In the genomic region with DNA sequence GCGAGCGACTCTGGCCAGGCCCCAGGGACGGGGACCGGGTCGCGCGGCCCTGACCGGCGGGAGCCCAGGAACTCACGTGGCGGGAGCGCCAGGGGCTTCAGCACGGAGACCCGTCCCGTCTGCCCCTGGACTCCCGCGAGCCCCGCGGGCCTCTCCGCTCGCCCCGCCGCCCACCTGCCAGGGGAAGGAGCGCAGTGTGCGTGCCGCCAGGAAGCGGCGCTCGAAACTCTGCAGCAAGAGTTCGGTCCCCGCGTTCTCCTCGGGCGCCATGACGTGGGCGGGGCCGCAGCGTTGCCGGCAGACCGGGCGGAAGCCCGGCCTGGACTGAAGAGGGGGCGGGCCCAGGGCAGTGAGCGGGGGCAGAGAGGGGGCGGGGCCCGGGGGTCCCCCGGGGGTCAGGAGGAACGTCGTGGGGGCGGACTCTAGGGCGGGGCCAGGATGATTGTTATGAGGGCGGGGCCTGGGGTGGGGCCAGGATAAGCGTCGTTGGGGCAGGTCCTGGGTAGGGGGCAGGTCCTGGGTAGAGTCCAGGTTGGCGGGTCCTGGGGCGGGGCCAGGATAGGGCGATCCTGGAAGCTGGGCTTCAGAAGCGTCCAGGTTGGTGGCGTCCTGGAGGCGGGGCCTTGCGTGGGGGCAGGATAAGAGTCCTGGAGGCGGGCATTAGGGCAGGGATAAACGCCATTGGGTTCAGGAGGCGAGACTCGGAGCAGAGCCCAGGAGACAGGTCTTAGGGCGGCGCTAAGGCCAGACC, we compare ENCODE assay signal across 8 cellular contexts. TPM values are rescaled to one million over a fixed set of nuclear protein-coding genes. Genes with fewer than 3 reads are reported as not detected.
A peak's percentile ranks its signal among the peaks of the same experiment; 100 is the strongest.
DNase-seq lines count a peak whose midpoint lies in the region; ATAC-seq, FAIRE-seq and TF ChIP-seq lines count a peak whose summit lies in the region.
"Not testable (repeated sequence)": the region's sequence is repeated elsewhere in the genome, so short reads cannot be mapped to it uniquely, and the experiment has no call there.

A gene with protein sequence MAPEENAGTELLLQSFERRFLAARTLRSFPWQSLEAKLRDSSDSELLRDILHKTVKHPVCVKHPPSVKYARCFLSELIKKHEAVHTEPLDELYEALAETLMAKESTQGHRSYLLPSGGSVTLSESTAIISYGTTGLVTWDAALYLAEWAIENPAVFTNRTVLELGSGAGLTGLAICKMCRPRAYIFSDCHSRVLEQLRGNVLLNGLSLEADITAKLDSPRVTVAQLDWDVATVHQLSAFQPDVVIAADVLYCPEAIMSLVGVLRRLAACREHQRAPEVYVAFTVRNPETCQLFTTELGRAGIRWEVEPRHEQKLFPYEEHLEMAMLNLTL (minus strand): TSS at position 326 of the 751 bp plus-strand sequence. CDS start 56 bp downstream, at position 270.

- TF ChIP-seq CTCF in AG10803 (conservative IDR thresholded peaks at IDR 0.05; ENCODE audit: low read length); colonic mucosa (IDR thresholded peaks at IDR 0.05): not testable (repeated sequence)

- not testable (repeated sequence) for H3K36me3 ChIP-seq in colonic mucosa

- not testable (repeated sequence) for H3K27me3 ChIP-seq in colonic mucosa

- peak; percentile 93 for ATAC-seq in HG03442 (IDR thresholded peaks at IDR 0.05; ENCODE audit: unreplicated experiment)

- H3K4me3 ChIP-seq in AG10803 (ENCODE audit: low read length), result peak within 1 kb of the TSS; percentile 67
- peak within 1 kb of the TSS; percentile 92 for H3K4me3 ChIP-seq in colonic mucosa

- intact Hi-C loops in colonic mucosa (cut with DNase I), result not testable (repeated sequence)

- DNase-seq in AG10803 (ENCODE audit: low read depth), result peak; percentile 100
- peak; percentile 68 for DNase-seq in GM19239 (ENCODE audit: insufficient read length, low spot score)
- DNase-seq in NCI-H510A treated with DMSO at 0.1 percent for 48 hours (lab: John Stamatoyannopoulos, UW), result peak; percentile 88
- DNase-seq in activated CD4-positive, alpha-beta T cell treated with anti-CD3 and anti-CD28 coated beads for 24 hours (ENCODE audit: low read depth in 2 of 2), result peak; percentile 92 to 96
- peak; percentile 100 for DNase-seq in colonic mucosa
- DNase-seq in kidney tubule cell (ENCODE audit: low spot score), result peak; percentile 99
- DNase-seq in stimulated activated CD4-positive, alpha-beta T cell treated with anti-CD3 and anti-CD28 coated beads, Interleukin-15, amount 100 ng/mL, for 48 hours (ENCODE audit: low read depth in 2 of 2), result peak; percentile 94 to 96

- peak; percentile 56 for FAIRE-seq in GM19239 (lab: Jason Lieb, UNC)

- peak within 1 kb of the TSS; percentile 68 for H3K27ac ChIP-seq in colonic mucosa

- H3K9me3 ChIP-seq in colonic mucosa, result not testable (repeated sequence)

- H3K9ac ChIP-seq in colonic mucosa (ENCODE audit: low read depth in 2 of 2, low read length in 2 of 2), result peak within 1 kb of the TSS; percentile 58 to 73

- not testable (repeated sequence) for H3K4me1 ChIP-seq in colonic mucosa

RNA-seq across cellular contexts. Expression of the gene that starts here (rescaled TPM):
- total RNA-seq in colonic mucosa, result 10 to 100 TPM in 1 of 2 donors, 1 to 10 TPM in 1; 7.4 to 16.2 TPM

Comparison
In these comparisons a context has a peak if more than half of its experiments do, and no peak if none do; other contexts are left out.
1. Peak in every context shown above with its lines: DNase-seq, ATAC-seq, H3K4me3 ChIP-seq and H3K27ac ChIP-seq.